Comparison of ENCODE assay signal across 13 cellular contexts in the genomic region with DNA sequence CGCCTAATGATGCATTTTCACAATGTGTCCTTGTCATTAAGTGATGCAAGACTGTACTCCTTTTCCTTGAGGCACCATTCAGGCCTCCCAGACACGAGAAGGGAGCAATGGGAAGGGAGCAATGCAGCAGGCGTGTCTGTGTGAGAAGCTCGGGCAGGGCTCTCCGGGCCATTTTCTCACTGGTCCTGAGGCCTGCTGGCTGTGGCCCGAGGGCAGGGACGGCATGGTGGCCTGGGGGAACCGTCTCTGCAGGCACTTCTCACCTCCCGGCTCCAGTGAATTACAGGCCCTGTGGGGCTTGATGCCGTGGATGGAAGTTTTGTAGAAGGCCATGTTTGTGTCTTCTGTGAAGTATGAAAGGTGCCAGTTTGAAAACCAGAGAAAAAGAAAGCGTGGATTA.
DNase-seq lines count a peak whose midpoint lies in the region; ATAC-seq and TF ChIP-seq lines count a peak whose summit lies in the region.
"Had no signal": no experiment of that assay in that cellular context is flagged by ENCODE, and none has a peak within 500 bp of the region (broad histone marks: within the 10 kb centered on the region; RNA-seq: fewer than 3 reads in every experiment).

No MANE protein-coding gene starts in this region.

- intact Hi-C loops in right cardiac atrium (cut with DNase I) (no loop called here), left ventricle myocardium superior (cut with micrococcal nuclease) (no loop called here), lower leg skin (cut with DNase I; ENCODE audit: low total_unique reads) (no loop called here)

- H3K36me3 ChIP-seq in neural progenitor cell: no peaks in the 10 kb centered on the region
- H3K36me3 ChIP-seq in tibial nerve: no peaks in the 10 kb centered on the region

- TF ChIP-seq EP300 in tibial nerve (IDR thresholded peaks at IDR 0.05): peak in 1 of 2 donors; percentile 33

- peak overlapping the region; percentile 16 for H3K4me3 Mint-ChIP-seq in neural progenitor cell
- H3K4me3 Mint-ChIP-seq: CD4-positive, CD25-positive, alpha-beta regulatory T cell had no signal

- no peaks in the 10 kb centered on the region for H4K20me1 ChIP-seq in neural progenitor cell (ENCODE audit: low read depth)

- H2AFZ ChIP-seq in neural progenitor cell (replicated peaks): no peak overlapping the region

- peaks cover 17% of the 10 kb centered on the region for H3K27me3 Mint-ChIP-seq in neural progenitor cell (ENCODE audit: insufficient read depth, low read depth)
- H3K27me3 Mint-ChIP-seq: CD4-positive, CD25-positive, alpha-beta regulatory T cell had no signal

- WGBS in right cardiac atrium: 84% methylated on average over 11 of the region's 11 CpGs
- 67 to 72% methylated on average over 11 of the region's 11 CpGs for WGBS in tibial nerve, 2 donors
- 83 to 87% methylated on average over 10 to 11 of the region's 11 CpGs for WGBS in lower leg skin, 2 donors

- H3K27me3 ChIP-seq in right cardiac atrium (ENCODE audit: control insufficient read depth, insufficient read depth) (no peaks in the 10 kb centered on the region), neural progenitor cell (no peaks in the 10 kb centered on the region), tibial nerve (no peaks in the 10 kb centered on the region)

- no peaks in the 10 kb centered on the region for H3K79me2 ChIP-seq in neural progenitor cell (ENCODE audit: low read depth)

- H3K9ac ChIP-seq in neural progenitor cell: no peak overlapping the region

- no peaks in the 10 kb centered on the region for H3K9me3 ChIP-seq in right cardiac atrium (ENCODE audit: control insufficient read depth, low read length)
- H3K9me3 ChIP-seq in neural progenitor cell (ENCODE audit: low read depth): no peaks in the 10 kb centered on the region
- H3K9me3 ChIP-seq in tibial nerve: no peaks in the 10 kb centered on the region

- no peaks in the 10 kb centered on the region for H3K36me3 Mint-ChIP-seq in neural progenitor cell
- H3K36me3 Mint-ChIP-seq: CD4-positive, CD25-positive, alpha-beta regulatory T cell had no signal

- H3K9me3 Mint-ChIP-seq in neural progenitor cell: no peaks in the 10 kb centered on the region

- H3K27ac Mint-ChIP-seq in neural progenitor cell: peak overlapping the region; percentile 70
- H3K27ac Mint-ChIP-seq: CD4-positive, CD25-positive, alpha-beta regulatory T cell had no signal

- no peak overlapping the region for H3K4me2 ChIP-seq in neural progenitor cell

- TF ChIP-seq CTCF in neural progenitor cell (IDR thresholded peaks at IDR 0.05) (no peak), tibial nerve (IDR thresholded peaks at IDR 0.05) (no peak), lower leg skin (IDR thresholded peaks at IDR 0.05) (no peak)

- peaks cover 4% of the 10 kb centered on the region for H3K4me1 ChIP-seq in right cardiac atrium (ENCODE audit: control insufficient read depth, insufficient read depth, low read length)
- H3K4me1 ChIP-seq in neural progenitor cell: no peaks in the 10 kb centered on the region
- H3K4me1 ChIP-seq in tibial nerve: peaks cover 0 to 62% (median 0%) of the 10 kb centered on the region in 4 donors

- H3K4me3 ChIP-seq in right cardiac atrium (ENCODE audit: low read length): no peak overlapping the region
- no peak overlapping the region for H3K4me3 ChIP-seq in neural progenitor cell
- H3K4me3 ChIP-seq in tibial nerve: no peak overlapping the region
- H3K4me3 ChIP-seq in lower leg skin (ENCODE audit: low read depth, poor library complexity, severe bottlenecking): no peak overlapping the region

- no peaks in the 10 kb centered on the region for H3F3A ChIP-seq in neural progenitor cell (ENCODE audit: low read depth)

- H3K27ac ChIP-seq in right cardiac atrium (ENCODE audit: low read length): no peak overlapping the region
- no peak overlapping the region for H3K27ac ChIP-seq in neural progenitor cell
- H3K27ac ChIP-seq in tibial nerve: peak overlapping the region in 3 of 4 donors; percentile 4 to 69 (median 66)
- H3K27ac ChIP-seq: 22Rv1 had no signal

- TF ChIP-seq POLR2A in tibial nerve (IDR thresholded peaks at IDR 0.05): no peak
- TF ChIP-seq POLR2A in lower leg skin (IDR thresholded peaks at IDR 0.05): no peak

- DNase-seq in right cardiac atrium: peak in 2 of 3 donors; percentile 14 to 25
- no peak for DNase-seq in left ventricle myocardium superior
- DNase-seq in neural progenitor cell (ENCODE audit: low spot score): no peak
- no peak for DNase-seq in tibial nerve (ENCODE audit: low spot score in 2 of 2)
- no peak for DNase-seq in NCI-H1105 (lab: John Stamatoyannopoulos, UW)
- DNase-seq in lower leg skin (ENCODE audit: low spot score in 2 of 2): no peak
- no peak for DNase-seq in NCI-H2107 treated with DMSO at 0.1 percent for 48 hours (lab: John Stamatoyannopoulos, UW; ENCODE audit: unreplicated experiment)
- DNase-seq: Calu3; CD4-positive, CD25-positive, alpha-beta regulatory T cell; DMS 273 treated with DMSO at 0.1 percent for 48 hours had no signal

- ATAC-seq in right cardiac atrium (no peak), left ventricle myocardium superior (no peak)
- ATAC-seq: HCT116, HepG2 had no signal

- peaks cover 32% of the 10 kb centered on the region for H3K4me1 Mint-ChIP-seq in neural progenitor cell
- H3K4me1 Mint-ChIP-seq: CD4-positive, CD25-positive, alpha-beta regulatory T cell had no signal

Comparison
In these comparisons a context has a peak if more than half of its experiments do, and no peak if none do; other contexts are left out.
1. DNase-seq: peak in right cardiac atrium (2 of 3); none in left ventricle myocardium superior (single experiment), neural progenitor cell (single experiment), tibial nerve (0 of 2), NCI-H1105 (single experiment), lower leg skin (0 of 2) and NCI-H2107 treated with DMSO at 0.1 percent for 48 hours (single experiment).
2. H3K27ac ChIP-seq: peak in tibial nerve (3 of 4); none in right cardiac atrium (single experiment) and neural progenitor cell (single experiment).